In the genomic region with DNA sequence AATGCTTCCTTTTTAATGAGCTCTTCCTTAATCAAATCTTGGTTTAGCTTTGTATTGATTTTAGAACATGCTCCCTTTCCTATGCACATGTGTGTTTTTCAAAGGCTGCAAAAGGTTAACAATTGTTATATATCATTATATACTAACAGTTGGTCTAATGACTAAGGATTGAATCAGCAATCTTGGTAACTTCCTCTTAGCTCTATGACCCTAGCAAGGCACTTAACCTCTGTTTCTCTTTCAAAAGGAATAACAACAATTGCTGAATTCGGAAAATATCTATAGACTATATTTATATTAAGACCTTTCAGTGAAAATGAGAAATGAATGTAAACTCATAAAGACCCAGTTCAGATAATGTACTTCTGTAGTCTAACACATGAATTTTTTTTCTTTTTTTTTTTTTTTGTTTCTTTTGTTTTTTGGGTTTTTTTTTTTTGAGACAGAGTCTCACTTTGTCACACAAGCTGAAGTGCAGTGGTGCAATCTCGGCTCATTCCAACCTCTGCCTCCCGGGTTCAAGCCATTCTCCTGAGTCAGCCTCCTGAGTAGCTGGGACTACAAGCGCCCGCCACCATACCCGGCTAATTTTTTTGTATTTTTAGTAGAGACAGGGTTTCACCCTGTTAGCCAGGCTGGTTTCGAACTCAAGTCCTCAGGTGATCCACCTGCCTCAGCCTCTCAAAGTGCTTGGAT, we compare ENCODE assay signal across 15 cellular contexts. TPM values are rescaled to one million over a fixed set of nuclear protein-coding genes. Genes with fewer than 3 reads are reported as not detected.
DNase-seq lines count a peak whose midpoint lies in the region; ATAC-seq and TF ChIP-seq lines count a peak whose summit lies in the region.
"Had no signal": no experiment of that assay in that cellular context is flagged by ENCODE, and none has a peak within 500 bp of the region (broad histone marks: within the 10 kb centered on the region; RNA-seq: fewer than 3 reads in every experiment).

No MANE protein-coding gene starts in this region.

- H3K36me3 ChIP-seq in RWPE2 (ENCODE audit: low read depth), result no peaks in the 10 kb centered on the region
- H3K36me3 ChIP-seq: upper lobe of left lung had no signal

- H3K4me3 ChIP-seq in RWPE2 (ENCODE audit: severe bottlenecking), result no peak overlapping the region
- no peak overlapping the region for H3K4me3 ChIP-seq in fibroblast of the aortic adventitia (ENCODE audit: low read depth, low read length)
- H3K4me3 ChIP-seq: upper lobe of left lung had no signal

- H3K4me3 Mint-ChIP-seq in T-helper 17 cell, result no peak overlapping the region
- H3K4me3 Mint-ChIP-seq: brain, H9, immature natural killer cell had no signal

- peaks cover 12% of the 10 kb centered on the region for H3K27me3 Mint-ChIP-seq in T-helper 17 cell
- H3K27me3 Mint-ChIP-seq: brain had no signal

- DNase-seq in AG08396 (ENCODE audit: low spot score) (peak; percentile 71), HT-29 (ENCODE audit: low spot score) (peak; percentile 44), RWPE2 (ENCODE audit: low spot score) (no peak), fibroblast of the aortic adventitia (ENCODE audit: low read depth) (peak; percentile 44), GF-D8 (lab: John Stamatoyannopoulos, UW) (no peak), NCI-H446 treated with DMSO at 0.1 percent for 48 hours (lab: John Stamatoyannopoulos, UW) (no peak), T-helper 17 cell (no peak), NCI-H2227 (lab: John Stamatoyannopoulos, UW; ENCODE audit: unreplicated experiment) (no peak)
- DNase-seq: activated T-cell treated with anti-CD3 and anti-CD28 coated beads for 4 hours, C1 segment of cervical spinal cord, H9, immature natural killer cell, NCI-H1436, upper lobe of left lung had no signal

- H3K4me1 Mint-ChIP-seq in T-helper 17 cell, result no peaks in the 10 kb centered on the region
- H3K4me1 Mint-ChIP-seq: brain, H9, immature natural killer cell had no signal

- peaks cover 12% of the 10 kb centered on the region for H3K4me1 ChIP-seq in RWPE2 (ENCODE audit: insufficient read depth, poor library complexity, severe bottlenecking)
- H3K4me1 ChIP-seq: upper lobe of left lung had no signal

- peak overlapping the region; percentile 74 for H3K27ac ChIP-seq in RWPE2 (ENCODE audit: poor library complexity, severe bottlenecking)
- H3K27ac ChIP-seq: upper lobe of left lung had no signal

- ATAC-seq in RWPE2 (ENCODE audit: low read depth) (peak; percentile 92), T-helper 17 cell (no peak)

- H3K9me3 ChIP-seq in RWPE2 (ENCODE audit: severe bottlenecking), result no peaks in the 10 kb centered on the region
- H3K9me3 ChIP-seq in T-helper 17 cell (ENCODE audit: control insufficient read depth, low read length, poor library complexity, severe bottlenecking), result no peaks in the 10 kb centered on the region
- H3K9me3 ChIP-seq: upper lobe of left lung had no signal

- TF ChIP-seq CTCF in RWPE2 (IDR thresholded peaks at IDR 0.05; ENCODE audit: poor library complexity, severe bottlenecking) (no peak), fibroblast of the aortic adventitia (IDR thresholded peaks at IDR 0.05; ENCODE audit: insufficient read depth, low read length) (no peak)

- no peaks in the 10 kb centered on the region for H3K36me3 Mint-ChIP-seq in T-helper 17 cell (ENCODE audit: low read depth)
- H3K36me3 Mint-ChIP-seq: brain, immature natural killer cell had no signal

- H3K27me3 ChIP-seq in RWPE2 (ENCODE audit: insufficient read depth, poor library complexity, severe bottlenecking), result no peaks in the 10 kb centered on the region
- H3K27me3 ChIP-seq: upper lobe of left lung had no signal

- H3K27ac Mint-ChIP-seq in T-helper 17 cell, result no peak overlapping the region
- H3K27ac Mint-ChIP-seq: brain, H9, immature natural killer cell had no signal

RNA-seq across cellular contexts. Expression of a gene that starts 48.8 kb away (rescaled TPM):
- total RNA-seq in HT-29 (2014; rRNA removed; shearing (Covaris generic)), result 2.0 and 3.9 TPM in 2 replicates
- 0.72 TPM in 1 of 2 replicates, not detected in the other for total RNA-seq in fibroblast of the aortic adventitia (ENCODE audit: low replicate concordance)
- under 1 TPM; 0.60 to 0.72 TPM for total RNA-seq in T-helper 17 cell
- total RNA-seq: H9 had no signal

RNA-seq across cellular contexts. Expression of a gene that starts 55.5 kb away (rescaled TPM):
- 6.6 and 7.3 TPM in 2 replicates for total RNA-seq in HT-29 (2014; rRNA removed; shearing (Covaris generic))
- 0.16 and 3.6 TPM in 2 replicates for total RNA-seq in fibroblast of the aortic adventitia (ENCODE audit: low replicate concordance)
- total RNA-seq in T-helper 17 cell, result not detected
- total RNA-seq: H9 had no signal

Comparison
In these comparisons a context has a peak if more than half of its experiments do, and no peak if none do; other contexts are left out.
1. DNase-seq: peak in AG08396 (single experiment), HT-29 (single experiment) and fibroblast of the aortic adventitia (single experiment); none in RWPE2 (single experiment), GF-D8 (single experiment), NCI-H446 treated with DMSO at 0.1 percent for 48 hours (single experiment), T-helper 17 cell (0 of 3) and NCI-H2227 (single experiment).